Comparison of ENCODE assay signal across 9 cellular contexts in genomic region chr10:96863922-96864543, GRCh38. TPM values are rescaled to one million over a fixed set of nuclear protein-coding genes. Genes with fewer than 3 reads are reported as not detected.
DNase-seq lines count a peak whose midpoint lies in the region; ATAC-seq, FAIRE-seq and TF ChIP-seq lines count a peak whose summit lies in the region.
"Had no signal": no experiment of that assay in that cellular context is flagged by ENCODE, and none has a peak within 500 bp of the region (broad histone marks: within the 10 kb centered on the region; RNA-seq: fewer than 3 reads in every experiment).

No MANE protein-coding gene starts in this region.

- DNase-seq in COLO829 (ENCODE audit: low spot score) (peak; percentile 20), LNCaP clone FGC (ENCODE audit: low read depth) (peak; percentile 98), K562 (ENCODE audit: extremely low read depth in 1 of 4, low spot score in 3 of 4) (peak in 2 of 4 experiments; percentile 16 to 22), natural killer cell (no peak), NCI-H2227 (lab: John Stamatoyannopoulos, UW; ENCODE audit: unreplicated experiment) (no peak)
- no peak for DNase-seq in stimulated activated CD4-positive, alpha-beta T cell treated with anti-CD3 and anti-CD28 coated beads, Interleukin-1b, Interleukin-23, amount 100 ng/mL, for 48 hours
- DNase-seq in effector CD4-positive, alpha-beta T cell = no peak

- no peaks in the 10 kb centered on the region for H3K9me3 ChIP-seq in K562 (replicated peaks; ENCODE audit: control insufficient read depth, insufficient read depth, low read depth, low read length)

- H3K27ac ChIP-seq in K562 (ENCODE audit: extremely low read depth, low read depth, low read length) = no peak overlapping the region

- H3K27me3 ChIP-seq in K562 (ENCODE audit: control insufficient read depth in 2 of 2, insufficient read depth in 2 of 2, low read length in 2 of 2) = no peaks in the 10 kb centered on the region

- H3K36me3 Mint-ChIP-seq in natural killer cell = no peaks in the 10 kb centered on the region

- H4K20me1 ChIP-seq in K562 (replicated peaks; ENCODE audit: control insufficient read depth, insufficient read depth, low read length) = peaks cover 4% of the 10 kb centered on the region; the same call in 1 of the 2 replicates

- peak; percentile 57 for ATAC-seq in GM19438 (IDR thresholded peaks at IDR 0.05; ENCODE audit: low read depth, unreplicated experiment)
- peak; percentile 69; the same call in 2 of the 3 replicates for ATAC-seq in K562
- peak in 1 of 3 donors; percentile 47 for ATAC-seq in natural killer cell

- peaks cover 0 to 5% of the 10 kb centered on the region in 2 experiments; a peak in 3 of 5 replicates for H3K4me1 ChIP-seq in K562 (replicated peaks in 1 of 2; ENCODE audit: control insufficient read depth in 2 of 2, insufficient read depth in 2 of 2, low read length in 2 of 2)

- no peak overlapping the region for H3K4me3 Mint-ChIP-seq in natural killer cell

- peak overlapping the region; percentile 19 to 56 for H3K27ac Mint-ChIP-seq in natural killer cell

- intact Hi-C loops in K562 (cut with micrococcal nuclease) = no loop called here
- intact Hi-C loops in natural killer cell (cut with micrococcal nuclease) = no loop called here

- CTCF ChIA-PET in K562 (lab: Yijun Ruan, JAX; ENCODE audit: low intra/inter-chr PET ratio) = no interaction called here

- TF ChIP-seq CTCF in LNCaP clone FGC (IDR thresholded peaks at IDR 0.05; ENCODE audit: control insufficient read depth, extremely low read depth, insufficient read depth) = no peak
- no peak for TF ChIP-seq CTCF in K562 (IDR thresholded peaks at IDR 0.05 in 2 of 3, conservative IDR thresholded peaks at IDR 0.05 in 1 of 3; ENCODE audit: insufficient read depth in 2 of 3, low read depth in 1 of 3, low read length in 3 of 3)
- no peak for TF ChIP-seq CTCF in natural killer cell (IDR thresholded peaks at IDR 0.05)

- POLR2A ChIA-PET in K562 (lab: Yijun Ruan, JAX) = interaction anchor here (0.5 kb wide), 1 partner anchor 1585 kb away, joined by 3 read pairs; no protein-coding TSS in a partner anchor

- H3K27me3 Mint-ChIP-seq in natural killer cell (ENCODE audit: low read depth in 2 of 2) = no peaks in the 10 kb centered on the region

- peaks cover 49 to 56% of the 10 kb centered on the region in 2 donors for H3K4me1 Mint-ChIP-seq in natural killer cell

- no peak overlapping the region for H3K9ac ChIP-seq in K562 (ENCODE audit: insufficient read depth in 1 of 2, low read depth in 2 of 2, low read length in 2 of 2)

- TF ChIP-seq EP300 in K562 (IDR thresholded peaks at IDR 0.05; ENCODE audit: low read length) = no peak

- no peak for TF ChIP-seq POLR2A in K562 (conservative IDR thresholded peaks at IDR 0.05)

- H3K4me2 ChIP-seq in K562 (ENCODE audit: insufficient read depth, low read length) = no peak overlapping the region

- peaks cover 82% of the 10 kb centered on the region for H3K79me2 ChIP-seq in K562 (ENCODE audit: control insufficient read depth, insufficient read depth, low read length)

- 0% methylated on average over 3 of the region's 3 CpGs for WGBS in K562 (ENCODE audit: insufficient coverage, low coverage, missing lambda C conversion rate)

- in situ Hi-C loops in K562 (cut with MboI) = no loop called here

- H3K9me1 ChIP-seq in K562 (ENCODE audit: control insufficient read depth, insufficient read depth, low read length) = no peaks in the 10 kb centered on the region

- H2AFZ ChIP-seq in K562 (ENCODE audit: low read depth, low read length) = no peak overlapping the region

- TF ChIP-seq RAD21 in K562 (CRISPR knock-in tag; conservative IDR thresholded peaks at IDR 0.05 in 1 of 2, IDR thresholded peaks at IDR 0.05 in 1 of 2) = no peak

- H3K9me3 Mint-ChIP-seq in natural killer cell = no peaks in the 10 kb centered on the region

- H3K36me3 ChIP-seq in K562 (ENCODE audit: control insufficient read depth, insufficient read depth, low read length) = peaks cover 7% of the 10 kb centered on the region; the same call in 2 of the 3 replicates

- H3K4me3 ChIP-seq in LNCaP clone FGC (ENCODE audit: low read depth, low read length) (no peak overlapping the region), K562 (no peak overlapping the region)

- no peak for FAIRE-seq in K562 (lab: Jason Lieb, UNC)
- FAIRE-seq: endometrium had no signal

- BruUV-seq in K562 (replicated peaks; lab: Mats Ljungman, UMichigan) = no TSS peak

TF ChIP-seq in K562, 482 proteins besides CTCF, POLR2A, EP300 and RAD21 (continues in another document):
- TF ChIP-seq RBM34 (IDR thresholded peaks at IDR 0.05; ENCODE audit: borderline replicate concordance, insufficient read depth, low read length) (no peak), ARID1B (IDR thresholded peaks at IDR 0.05) (peak; percentile 61), FOXP4 (CRISPR knock-in tag; IDR thresholded peaks at IDR 0.05; ENCODE audit: borderline replicate concordance) (no peak), FOSL1 (tag; conservative IDR thresholded peaks at IDR 0.05) (peak; percentile 88), SMARCE1 (IDR thresholded peaks at IDR 0.05) (peak; percentile 73; the same call in 1 of the 2 replicates), FOXJ2 (tag; IDR thresholded peaks at IDR 0.05) (no peak), ZNF143 (CRISPR knock-in tag; IDR thresholded peaks at IDR 0.05) (no peak), ATF6 (CRISPR knock-in tag; IDR thresholded peaks at IDR 0.05) (no peak), FOXA3 (CRISPR knock-in tag; conservative IDR thresholded peaks at IDR 0.05 in 1 of 2, IDR thresholded peaks at IDR 0.05 in 1 of 2) (0 out of 4 replicates have a peak, but pooled peaks of 1 of the 2 experiments have one; percentile 24), SP1 (CRISPR knock-in tag; IDR thresholded peaks at IDR 0.05) (no peak), NFATC3 (IDR thresholded peaks at IDR 0.05) (peak; percentile 42; the same call in 1 of the 2 replicates), SMARCA4 (IDR thresholded peaks at IDR 0.05) (peak; percentile 75)
- TF ChIP-seq, protein P1, sequence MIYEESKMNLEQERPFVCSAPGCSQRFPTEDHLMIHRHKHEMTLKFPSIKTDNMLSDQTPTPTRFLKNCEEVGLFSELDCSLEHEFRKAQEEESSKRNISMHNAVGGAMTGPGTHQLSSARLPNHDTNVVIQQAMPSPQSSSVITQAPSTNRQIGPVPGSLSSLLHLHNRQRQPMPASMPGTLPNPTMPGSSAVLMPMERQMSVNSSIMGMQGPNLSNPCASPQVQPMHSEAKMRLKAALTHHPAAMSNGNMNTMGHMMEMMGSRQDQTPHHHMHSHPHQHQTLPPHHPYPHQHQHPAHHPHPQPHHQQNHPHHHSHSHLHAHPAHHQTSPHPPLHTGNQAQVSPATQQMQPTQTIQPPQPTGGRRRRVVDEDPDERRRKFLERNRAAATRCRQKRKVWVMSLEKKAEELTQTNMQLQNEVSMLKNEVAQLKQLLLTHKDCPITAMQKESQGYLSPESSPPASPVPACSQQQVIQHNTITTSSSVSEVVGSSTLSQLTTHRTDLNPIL (CRISPR knock-in tag; IDR thresholded peaks at IDR 0.05) = no peak

RNA-seq across cellular contexts. Expression of gene LCOR, which starts 31.9 kb away (rescaled TPM):
- total RNA-seq in K562 (2011; cell fraction: chromatin; rRNA removed; ENCODE audit: low replicate concordance) = 15.1 and 59.1 TPM in 2 replicates
- total RNA-seq in K562 (2011; cell fraction: nucleolus; rRNA removed) = 6.8 and 10.8 TPM in 2 replicates
- 35.4 and 55.9 TPM in 2 replicates for total RNA-seq in K562 (2011; cell fraction: nucleoplasm; rRNA removed)
- total RNA-seq in K562 (2014; rRNA removed) (7.2 and 9.3 TPM in 2 replicates), K562 (2014; rRNA removed; fragmentation: Illumina TruSeq; extraction: Trizol) (16.9 and 18.2 TPM in 2 replicates), K562 (2015; rRNA removed; fragmentation: Illumina TruSeq; extraction: Trizol) (14.9 and 15.7 TPM in 2 replicates), K562 (2021) (20.3 and 23.7 TPM in 2 replicates), natural killer cell (10 to 100 TPM; 68.5 to 92.4 (median 87.7) TPM)
- polyA plus RNA-seq in K562 (2011; rRNA removed) (8.6 and 9.5 TPM in 2 replicates), K562 (2014; fragmentation: Illumina TruSeq; extraction: Trizol) (7.4 and 14.4 TPM in 2 replicates), K562 (2014; fragmentation: Nextera tagmentation; extraction: Ambion mirVana) (1 to 10 TPM; 3.6 to 7.2 TPM), K562 (2014; rRNA removed) (9.7 and 25.2 TPM in 2 replicates)
- polyA plus RNA-seq in K562 (2011; cell fraction: cytosol; rRNA removed) = 3.0 and 4.8 TPM in 2 replicates
- polyA plus RNA-seq in K562 (2011; cell fraction: nucleus; rRNA removed) = 7.8 and 8.1 TPM in 2 replicates
- 4.4 and 5.1 TPM in 2 replicates for polyA plus RNA-seq in K562 (2012)
- 22.9 and 31.8 TPM in 2 replicates for polyA minus RNA-seq in K562 (2011; rRNA and poly(A)+ RNA removed)
- polyA minus RNA-seq in K562 (2011; cell fraction: cytosol; rRNA and poly(A)+ RNA removed) = 11.8 and 12.9 TPM in 2 replicates
- 17.9 and 25.0 TPM in 2 replicates for polyA minus RNA-seq in K562 (2011; cell fraction: nucleus; rRNA and poly(A)+ RNA removed)

Comparison
In these comparisons a context has a peak if more than half of its experiments do, and no peak if none do; other contexts are left out.
1. DNase-seq: peak in COLO829 (single experiment) and LNCaP clone FGC (single experiment); none in natural killer cell (single experiment), stimulated activated CD4-positive, alpha-beta T cell treated with anti-CD3 and anti-CD28 coated beads, Interleukin-1b, Interleukin-23, amount 100 ng/mL, for 48 hours (single experiment), effector CD4-positive, alpha-beta T cell (single experiment) and NCI-H2227 (single experiment).